19 cellular contexts compared by ENCODE assay signal in genomic region chr6:143578054-143578453, GRCh38.
A peak's percentile ranks its signal among the peaks of the same experiment; 100 is the strongest.
DNase-seq lines count a peak whose midpoint lies in the region; ATAC-seq and TF ChIP-seq lines count a peak whose summit lies in the region.
"Had no signal": no experiment of that assay in that cellular context is flagged by ENCODE, and none has a peak within 500 bp of the region (broad histone marks: within the 10 kb centered on the region; RNA-seq: fewer than 3 reads in every experiment).

No MANE protein-coding gene starts in this region.

- peaks cover 0 to 2% (median 0%) of the 10 kb centered on the region in 7 donors for H3K9me3 Mint-ChIP-seq in CD4-positive, CD25-positive, alpha-beta regulatory T cell
- no peaks in the 10 kb centered on the region for H3K9me3 Mint-ChIP-seq in activated T-helper 17 cell treated with anti-CD3 and anti-CD28 coated beads, Interleukin-2, amount 50 U/mL, for 72 hours
- no peaks in the 10 kb centered on the region for H3K9me3 Mint-ChIP-seq in stimulated activated effector memory CD8-positive, alpha-beta T cell treated with anti-CD3 and anti-CD28 coated beads, Interleukin-12 subunit alpha, Interleukin-12 subunit beta, amount 100 ng/mL, for 72 hours
- H3K9me3 Mint-ChIP-seq: CD8-positive, alpha-beta memory T cell had no signal

- H3K4me1 Mint-ChIP-seq in CD4-positive, CD25-positive, alpha-beta regulatory T cell: peaks cover 31 to 47% (median 33%) of the 10 kb centered on the region in 4 donors
- H3K4me1 Mint-ChIP-seq in activated T-helper 17 cell treated with anti-CD3 and anti-CD28 coated beads, Interleukin-2, amount 50 U/mL, for 72 hours: peaks cover 20% of the 10 kb centered on the region
- H3K4me1 Mint-ChIP-seq in stimulated activated effector memory CD8-positive, alpha-beta T cell treated with anti-CD3 and anti-CD28 coated beads, Interleukin-12 subunit alpha, Interleukin-12 subunit beta, amount 100 ng/mL, for 72 hours: peaks cover 45% of the 10 kb centered on the region

- intact Hi-C loops in heart right ventricle (cut with DNase I): loop anchor here in 8 of 10 donors (5.0 to 10.0 kb wide), 4 partner anchors 99 to 434 kb away; partner anchors contain the start of genes LTV1 (in 6 of the 8) and PHACTR2 (in 1 of the 8)

- ATAC-seq in CD4-positive, CD25-positive, alpha-beta regulatory T cell (ENCODE audit: low read depth in 2 of 2): no peak
- no peak for ATAC-seq in activated T-helper 17 cell treated with anti-CD3 and anti-CD28 coated beads, Interleukin-2, amount 50 U/mL, for 72 hours (replicated peaks)
- ATAC-seq in stimulated activated effector memory CD8-positive, alpha-beta T cell treated with anti-CD3 and anti-CD28 coated beads, Interleukin-12 subunit alpha, Interleukin-12 subunit beta, amount 100 ng/mL, for 72 hours: no peak
- ATAC-seq in heart right ventricle: no peak
- ATAC-seq: GM12878 had no signal

- no peak overlapping the region for H3K4me3 ChIP-seq in CD4-positive, CD25-positive, alpha-beta regulatory T cell (ENCODE audit: low read depth, low read length)
- no peak overlapping the region for H3K4me3 ChIP-seq in heart right ventricle
- H3K4me3 ChIP-seq: BLaER1, GM12878, GM23248 had no signal

- H3K4me1 ChIP-seq in CD4-positive, CD25-positive, alpha-beta regulatory T cell (ENCODE audit: control insufficient read depth, insufficient read depth, low read length, poor library complexity, severe bottlenecking): peaks cover 9% of the 10 kb centered on the region
- peaks cover 0 to 24% (median 0%) of the 10 kb centered on the region in 9 donors for H3K4me1 ChIP-seq in heart right ventricle
- H3K4me1 ChIP-seq: BLaER1 had no signal

- 47 to 68% methylated on average over 2 of the region's 2 CpGs for WGBS in heart right ventricle, 2 donors

- peaks cover 4% of the 10 kb centered on the region for H3K36me3 ChIP-seq in CD4-positive, CD25-positive, alpha-beta regulatory T cell (ENCODE audit: control insufficient read depth, insufficient read depth, low read length)
- H3K36me3 ChIP-seq in heart right ventricle: no peaks in the 10 kb centered on the region
- H3K36me3 ChIP-seq: BLaER1 had no signal

- peak; percentile 1 for DNase-seq in NCI-H345 (lab: John Stamatoyannopoulos, UW)
- no peak for DNase-seq in NCI-H345 treated with DMSO at 0.1 percent for 48 hours (lab: John Stamatoyannopoulos, UW; ENCODE audit: unreplicated experiment)
- DNase-seq in CD4-positive, CD25-positive, alpha-beta regulatory T cell: no peak
- no peak for DNase-seq in stimulated activated effector memory CD8-positive, alpha-beta T cell treated with anti-CD3 and anti-CD28 coated beads, Interleukin-12 subunit alpha, Interleukin-12 subunit beta, amount 100 ng/mL, for 72 hours (ENCODE audit: low spot score in 2 of 2)
- no peak for DNase-seq in activated CD4-positive, alpha-beta T cell treated with anti-CD3 and anti-CD28 coated beads for 48 hours
- DNase-seq in heart right ventricle: no peak
- DNase-seq: 8988T; CD8-positive, alpha-beta memory T cell; COR-L47; DMS 273 treated with DMSO at 0.1 percent for 48 hours; DMS53; DND-41; EL; GM23248; HCEC 1CT had no signal

- no peaks in the 10 kb centered on the region for H3K9me3 ChIP-seq in CD4-positive, CD25-positive, alpha-beta regulatory T cell (ENCODE audit: control insufficient read depth in 2 of 2, low read length in 2 of 2)
- no peaks in the 10 kb centered on the region for H3K9me3 ChIP-seq in heart right ventricle
- H3K9me3 ChIP-seq: BLaER1 had no signal

- no peaks in the 10 kb centered on the region for H3K27me3 ChIP-seq in CD4-positive, CD25-positive, alpha-beta regulatory T cell (ENCODE audit: control insufficient read depth, insufficient read depth, low read length)
- H3K27me3 ChIP-seq in heart right ventricle: no peaks in the 10 kb centered on the region
- H3K27me3 ChIP-seq: BLaER1 had no signal

- no peak overlapping the region for H3K4me3 Mint-ChIP-seq in CD4-positive, CD25-positive, alpha-beta regulatory T cell
- H3K4me3 Mint-ChIP-seq in activated T-helper 17 cell treated with anti-CD3 and anti-CD28 coated beads, Interleukin-2, amount 50 U/mL, for 72 hours: no peak overlapping the region
- H3K4me3 Mint-ChIP-seq in stimulated activated effector memory CD8-positive, alpha-beta T cell treated with anti-CD3 and anti-CD28 coated beads, Interleukin-12 subunit alpha, Interleukin-12 subunit beta, amount 100 ng/mL, for 72 hours: no peak overlapping the region
- H3K4me3 Mint-ChIP-seq: CD14-positive monocyte; CD8-positive, alpha-beta memory T cell had no signal

- no peak for TF ChIP-seq CTCF in heart right ventricle (IDR thresholded peaks at IDR 0.05)

- no peak overlapping the region for H3K27ac ChIP-seq in CD4-positive, CD25-positive, alpha-beta regulatory T cell (ENCODE audit: insufficient read depth, low read length, poor library complexity, severe bottlenecking)
- no peak overlapping the region for H3K27ac ChIP-seq in heart right ventricle
- H3K27ac ChIP-seq: BLaER1, GM23248 had no signal

- no peaks in the 10 kb centered on the region for H3K27me3 Mint-ChIP-seq in CD4-positive, CD25-positive, alpha-beta regulatory T cell
- H3K27me3 Mint-ChIP-seq in activated T-helper 17 cell treated with anti-CD3 and anti-CD28 coated beads, Interleukin-2, amount 50 U/mL, for 72 hours: no peaks in the 10 kb centered on the region

- H3K36me3 Mint-ChIP-seq in CD4-positive, CD25-positive, alpha-beta regulatory T cell: peaks cover 13% of the 10 kb centered on the region
- peaks cover 7% of the 10 kb centered on the region for H3K36me3 Mint-ChIP-seq in activated T-helper 17 cell treated with anti-CD3 and anti-CD28 coated beads, Interleukin-2, amount 50 U/mL, for 72 hours (ENCODE audit: low read depth)
- H3K36me3 Mint-ChIP-seq in stimulated activated effector memory CD8-positive, alpha-beta T cell treated with anti-CD3 and anti-CD28 coated beads, Interleukin-12 subunit alpha, Interleukin-12 subunit beta, amount 100 ng/mL, for 72 hours: peaks cover 4% of the 10 kb centered on the region

- H3K27ac Mint-ChIP-seq in CD4-positive, CD25-positive, alpha-beta regulatory T cell: peak overlapping the region in 2 of 3 donors; percentile 58 to 67
- H3K27ac Mint-ChIP-seq in activated T-helper 17 cell treated with anti-CD3 and anti-CD28 coated beads, Interleukin-2, amount 50 U/mL, for 72 hours: peak overlapping the region; percentile 51
- H3K27ac Mint-ChIP-seq in stimulated activated effector memory CD8-positive, alpha-beta T cell treated with anti-CD3 and anti-CD28 coated beads, Interleukin-12 subunit alpha, Interleukin-12 subunit beta, amount 100 ng/mL, for 72 hours: peak overlapping the region; percentile 6

Comparison
In these comparisons a context has a peak if more than half of its experiments do, and no peak if none do; other contexts are left out.
1. H3K27ac Mint-ChIP-seq: peak in every context shown above with its lines; median percentile 62 in CD4-positive, CD25-positive, alpha-beta regulatory T cell; 51 in activated T-helper 17 cell treated with anti-CD3 and anti-CD28 coated beads, Interleukin-2, amount 50 U/mL, for 72 hours; 6 in stimulated activated effector memory CD8-positive, alpha-beta T cell treated with anti-CD3 and anti-CD28 coated beads, Interleukin-12 subunit alpha, Interleukin-12 subunit beta, amount 100 ng/mL, for 72 hours.